ENCODE assay signal across 11 cellular contexts in genomic region chr17:17713839-17714238, GRCh38.
DNase-seq lines count a peak whose midpoint lies in the region; ATAC-seq and TF ChIP-seq lines count a peak whose summit lies in the region.
"Had no signal": no experiment of that assay in that cellular context is flagged by ENCODE, and none has a peak within 500 bp of the region (broad histone marks: within the 10 kb centered on the region; RNA-seq: fewer than 3 reads in every experiment).

No MANE protein-coding gene starts in this region.

- H3K27me3 ChIP-seq in parathyroid adenoma (ENCODE audit: control insufficient read depth, insufficient read depth, low read length), result no peaks in the 10 kb centered on the region

- no peaks in the 10 kb centered on the region for H3K36me3 ChIP-seq in SK-N-MC (ENCODE audit: insufficient read depth, low read length)
- H3K36me3 ChIP-seq in parathyroid adenoma (ENCODE audit: control insufficient read depth, insufficient read depth, low read length), result no peaks in the 10 kb centered on the region

- no peak overlapping the region for H3K9ac ChIP-seq in SK-N-MC (ENCODE audit: insufficient read length)
- H3K9ac ChIP-seq in parathyroid adenoma, result no peak overlapping the region

- no peak for ATAC-seq in HG02642 (IDR thresholded peaks at IDR 0.05; ENCODE audit: poor library complexity, unreplicated experiment)

- DNase-seq in SK-N-MC (ENCODE audit: low read depth, low spot score), result no peak
- DNase-seq in glomerular visceral epithelial cell (ENCODE audit: extremely low spot score), result peak; percentile 83
- no peak for DNase-seq in T-helper 9 cell
- DNase-seq in activated T-cell treated with anti-CD3 and anti-CD28 coated beads, Interleukin-2, amount 50 U/mL, for 48 hours, result no peak
- DNase-seq in NCI-H1092 (lab: John Stamatoyannopoulos, UW), result no peak
- DNase-seq: H7; midbrain; stimulated activated CD8-positive, alpha-beta memory T cell treated with anti-CD3 and anti-CD28 coated beads, Interleukin-4, amount 100 ng/mL, for 48 hours had no signal

- peak overlapping the region; percentile 47 for H3K27ac ChIP-seq in C4-2B
- H3K27ac ChIP-seq in SK-N-MC, result 0 out of 2 replicates have a peak overlapping the region, but pooled peaks have one; percentile 19
- H3K27ac ChIP-seq in parathyroid adenoma, result peak overlapping the region; percentile 75

- peak overlapping the region; percentile 1 for H3K4me2 ChIP-seq in parathyroid adenoma (ENCODE audit: low read length)

- H3K9me3 ChIP-seq in SK-N-MC (ENCODE audit: low read depth, low read length) (no peaks in the 10 kb centered on the region), parathyroid adenoma (ENCODE audit: control insufficient read depth, low read length) (no peaks in the 10 kb centered on the region)

- no peak overlapping the region for H2AFZ ChIP-seq in parathyroid adenoma

- TF ChIP-seq CTCF in C4-2B (conservative IDR thresholded peaks at IDR 0.05) (no peak), parathyroid adenoma (IDR thresholded peaks at IDR 0.05) (no peak)

- peaks cover 43% of the 10 kb centered on the region for H3K4me1 ChIP-seq in parathyroid adenoma

- H3K4me3 ChIP-seq in SK-N-MC (no peak overlapping the region), parathyroid adenoma (ENCODE audit: low read depth, low read length) (no peak overlapping the region)

- H3K79me2 ChIP-seq in parathyroid adenoma, result peaks cover 85% of the 10 kb centered on the region

Comparison
In these comparisons a context has a peak if more than half of its experiments do, and no peak if none do; other contexts are left out.
1. H3K27ac ChIP-seq: peak in every context shown above with its lines; median percentile 75 in parathyroid adenoma; 47 in C4-2B; 19 in SK-N-MC.